Comparison of ENCODE assay signal across 7 cellular contexts in genomic region chr2:130920417-130921030, GRCh38.
A peak's percentile ranks its signal among the peaks of the same experiment; 100 is the strongest.
DNase-seq lines count a peak whose midpoint lies in the region; ATAC-seq, FAIRE-seq and TF ChIP-seq lines count a peak whose summit lies in the region.

No MANE protein-coding gene starts in this region.

- peaks cover 6% of the 10 kb centered on the region for H3K4me1 Mint-ChIP-seq in MCF 10A (ENCODE audit: insufficient read depth, unreplicated experiment)

- POLR2A ChIA-PET in MCF 10A (lab: Yijun Ruan, JAX), result interaction anchor here (0.6 to 2.0 kb wide), 6 partner anchors 12 to 184 kb away, joined by 3 to 10 read pairs (median 4); no protein-coding TSS in a partner anchor

- intact Hi-C loops in MCF 10A (cut with micrococcal nuclease), result loop anchor here (1.0 to 10.0 kb wide), 3 partner anchors 47 to 122 kb away; no protein-coding TSS in a partner anchor

- H3K27me3 Mint-ChIP-seq in MCF 10A (ENCODE audit: insufficient read depth, unreplicated experiment), result no peaks in the 10 kb centered on the region

- no peak for ATAC-seq in GM19452 (IDR thresholded peaks at IDR 0.05; ENCODE audit: unreplicated experiment)

- DNase-seq in NCI-H1694 treated with DMSO at 0.1 percent for 48 hours (lab: John Stamatoyannopoulos, UW) (peak; percentile 84), MCF 10A (ENCODE audit: unreplicated experiment) (peak; percentile 85), inferior parietal cortex (ENCODE audit: extremely low spot score) (peak; percentile 96)
- DNase-seq in stimulated activated CD4-positive, alpha-beta T cell treated with anti-CD3 and anti-CD28 coated beads, Interleukin-1b, Interleukin-23, amount 100 ng/mL, for 1 hour (ENCODE audit: low read depth in 2 of 2), result peak; percentile 14 to 50

- FAIRE-seq in TTC549 (lab: Jason Lieb, UNC), result peak; percentile 89

- no peak overlapping the region for H3K4me3 Mint-ChIP-seq in MCF 10A (ENCODE audit: unreplicated experiment)

- H3K36me3 Mint-ChIP-seq in MCF 10A (ENCODE audit: insufficient read depth, unreplicated experiment), result peaks cover 15% of the 10 kb centered on the region

- peak overlapping the region; percentile 61 for H3K27ac Mint-ChIP-seq in MCF 10A (ENCODE audit: low read depth, unreplicated experiment)

- CTCF ChIA-PET in MCF 10A (lab: Yijun Ruan, JAX), result interaction anchor here (0.6 to 6.9 kb wide), 47 partner anchors 8 to 415 kb away, joined by 3 to 102 read pairs (median 4); no protein-coding TSS in a partner anchor

- no TSS peak for BruUV-seq in MCF 10A (replicated peaks; lab: Mats Ljungman, UMichigan)

- no peaks in the 10 kb centered on the region for H3K9me3 Mint-ChIP-seq in MCF 10A (ENCODE audit: unreplicated experiment)

- TF ChIP-seq CTCF in GM12874 (IDR thresholded peaks at IDR 0.05; ENCODE audit: insufficient read depth, low read depth, low read length) (peak; percentile 75), MCF 10A (IDR thresholded peaks at IDR 0.05; ENCODE audit: unreplicated experiment) (peak; percentile 90)

Comparison
In these comparisons a context has a peak if more than half of its experiments do, and no peak if none do; other contexts are left out.
1. DNase-seq: peak in every context shown above with its lines; median percentile 96 in inferior parietal cortex; 85 in MCF 10A; 84 in NCI-H1694 treated with DMSO at 0.1 percent for 48 hours; 32 in stimulated activated CD4-positive, alpha-beta T cell treated with anti-CD3 and anti-CD28 coated beads, Interleukin-1b, Interleukin-23, amount 100 ng/mL, for 1 hour.